ENCODE assay signal across 1 cellular context in the genomic region with DNA sequence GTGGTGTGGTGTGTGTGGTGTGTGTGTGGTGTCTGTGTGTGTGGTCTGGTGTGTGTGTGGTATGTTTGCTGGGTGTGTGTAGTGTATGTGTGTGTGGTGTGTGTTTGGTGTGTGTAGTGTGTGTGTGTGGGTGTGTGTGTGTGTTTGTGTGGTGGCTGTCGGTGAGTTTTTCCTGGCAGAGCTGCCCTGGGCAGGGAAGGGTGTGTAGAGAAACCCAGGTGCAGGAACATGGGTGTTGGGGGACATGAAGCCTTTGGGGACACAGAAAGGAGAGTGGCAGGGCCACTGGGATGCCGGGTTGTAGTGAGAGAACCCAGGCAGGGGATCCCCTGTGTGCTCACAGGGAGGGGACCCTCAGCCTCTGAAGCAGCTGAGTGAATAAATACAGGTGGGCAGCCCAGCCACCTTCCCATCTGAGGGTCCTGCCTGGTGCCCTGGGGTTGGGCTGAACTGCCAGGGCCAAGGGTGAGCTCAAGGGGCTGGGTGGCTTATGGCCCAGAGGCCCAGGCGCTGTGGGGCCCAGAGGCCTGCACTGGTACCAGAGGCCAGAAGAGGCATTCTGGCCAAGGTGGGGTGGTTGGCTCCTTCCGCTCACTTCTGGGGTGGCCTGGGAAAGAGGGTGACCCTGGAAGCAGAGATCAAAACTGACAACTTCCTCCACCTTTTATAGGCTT.
TF ChIP-seq lines count a peak whose summit lies in the region.

No MANE protein-coding gene starts in this region.

TF ChIP-seq in K562, 482 proteins besides CTCF, POLR2A, EP300 and RAD21:
- TF ChIP-seq MTA2 (IDR thresholded peaks at IDR 0.05; ENCODE audit: low read depth) (no peak), ZNF766 (CRISPR knock-in tag; conservative IDR thresholded peaks at IDR 0.05) (no peak), SAP30 (IDR thresholded peaks at IDR 0.05; ENCODE audit: borderline replicate concordance, insufficient read depth, low read depth, low read length, poor library complexity, severe bottlenecking) (no peak), TRIM24 (IDR thresholded peaks at IDR 0.05) (no peak), ATF7 (IDR thresholded peaks at IDR 0.05) (no peak), NFE2L1 (tag; IDR thresholded peaks at IDR 0.05; ENCODE audit: borderline replicate concordance, low read depth) (no peak), ZZZ3 (IDR thresholded peaks at IDR 0.05) (no peak)
- TF ChIP-seq, protein P1, sequence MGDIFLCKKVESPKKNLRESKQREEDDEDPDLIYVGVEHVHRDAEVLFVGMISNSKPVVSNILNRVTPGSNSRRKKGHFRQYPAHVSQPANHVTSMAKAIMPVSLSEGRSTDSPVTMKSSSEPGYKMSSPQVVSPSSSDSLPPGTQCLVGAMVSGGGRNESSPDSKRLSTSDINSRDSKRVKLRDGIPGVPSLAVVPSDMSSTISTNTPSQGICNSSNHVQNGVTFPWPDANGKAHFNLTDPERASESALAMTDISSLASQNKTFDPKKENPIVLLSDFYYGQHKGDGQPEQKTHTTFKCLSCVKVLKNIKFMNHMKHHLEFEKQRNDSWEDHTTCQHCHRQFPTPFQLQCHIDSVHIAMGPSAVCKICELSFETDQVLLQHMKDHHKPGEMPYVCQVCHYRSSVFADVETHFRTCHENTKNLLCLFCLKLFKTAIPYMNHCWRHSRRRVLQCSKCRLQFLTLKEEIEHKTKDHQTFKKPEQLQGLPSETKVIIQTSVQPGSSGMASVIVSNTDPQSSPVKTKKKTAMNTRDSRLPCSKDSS (IDR thresholded peaks at IDR 0.05; ENCODE audit: low read depth, partially characterized antibody): no peak
- TF ChIP-seq, protein P2, sequence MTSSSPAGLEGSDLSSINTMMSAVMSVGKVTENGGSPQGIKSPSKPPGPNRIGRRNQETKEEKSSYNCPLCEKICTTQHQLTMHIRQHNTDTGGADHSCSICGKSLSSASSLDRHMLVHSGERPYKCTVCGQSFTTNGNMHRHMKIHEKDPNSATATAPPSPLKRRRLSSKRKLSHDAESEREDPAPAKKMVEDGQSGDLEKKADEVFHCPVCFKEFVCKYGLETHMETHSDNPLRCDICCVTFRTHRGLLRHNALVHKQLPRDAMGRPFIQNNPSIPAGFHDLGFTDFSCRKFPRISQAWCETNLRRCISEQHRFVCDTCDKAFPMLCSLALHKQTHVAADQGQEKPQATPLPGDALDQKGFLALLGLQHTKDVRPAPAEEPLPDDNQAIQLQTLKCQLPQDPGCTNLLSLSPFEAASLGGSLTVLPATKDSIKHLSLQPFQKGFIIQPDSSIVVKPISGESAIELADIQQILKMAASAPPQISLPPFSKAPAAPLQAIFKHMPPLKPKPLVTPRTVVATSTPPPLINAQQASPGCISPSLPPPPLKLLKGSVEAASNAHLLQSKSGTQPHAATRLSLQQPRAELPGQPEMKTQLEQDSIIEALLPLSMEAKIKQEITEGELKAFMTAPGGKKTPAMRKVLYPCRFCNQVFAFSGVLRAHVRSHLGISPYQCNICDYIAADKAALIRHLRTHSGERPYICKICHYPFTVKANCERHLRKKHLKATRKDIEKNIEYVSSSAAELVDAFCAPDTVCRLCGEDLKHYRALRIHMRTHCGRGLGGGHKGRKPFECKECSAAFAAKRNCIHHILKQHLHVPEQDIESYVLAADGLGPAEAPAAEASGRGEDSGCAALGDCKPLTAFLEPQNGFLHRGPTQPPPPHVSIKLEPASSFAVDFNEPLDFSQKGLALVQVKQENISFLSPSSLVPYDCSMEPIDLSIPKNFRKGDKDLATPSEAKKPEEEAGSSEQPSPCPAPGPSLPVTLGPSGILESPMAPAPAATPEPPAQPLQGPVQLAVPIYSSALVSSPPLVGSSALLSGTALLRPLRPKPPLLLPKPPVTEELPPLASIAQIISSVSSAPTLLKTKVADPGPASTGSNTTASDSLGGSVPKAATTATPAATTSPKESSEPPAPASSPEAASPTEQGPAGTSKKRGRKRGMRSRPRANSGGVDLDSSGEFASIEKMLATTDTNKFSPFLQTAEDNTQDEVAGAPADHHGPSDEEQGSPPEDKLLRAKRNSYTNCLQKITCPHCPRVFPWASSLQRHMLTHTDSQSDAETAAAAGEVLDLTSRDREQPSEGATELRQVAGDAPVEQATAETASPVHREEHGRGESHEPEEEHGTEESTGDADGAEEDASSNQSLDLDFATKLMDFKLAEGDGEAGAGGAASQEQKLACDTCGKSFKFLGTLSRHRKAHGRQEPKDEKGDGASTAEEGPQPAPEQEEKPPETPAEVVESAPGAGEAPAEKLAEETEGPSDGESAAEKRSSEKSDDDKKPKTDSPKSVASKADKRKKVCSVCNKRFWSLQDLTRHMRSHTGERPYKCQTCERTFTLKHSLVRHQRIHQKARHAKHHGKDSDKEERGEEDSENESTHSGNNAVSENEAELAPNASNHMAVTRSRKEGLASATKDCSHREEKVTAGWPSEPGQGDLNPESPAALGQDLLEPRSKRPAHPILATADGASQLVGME (CRISPR knock-in tag; IDR thresholded peaks at IDR 0.05): no peak
- TF ChIP-seq, protein P3, sequence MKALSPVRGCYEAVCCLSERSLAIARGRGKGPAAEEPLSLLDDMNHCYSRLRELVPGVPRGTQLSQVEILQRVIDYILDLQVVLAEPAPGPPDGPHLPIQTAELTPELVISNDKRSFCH (CRISPR knock-in tag; IDR thresholded peaks at IDR 0.05): no peak
- TF ChIP-seq, protein P3 (tag; IDR thresholded peaks at IDR 0.05): no peak
- TF ChIP-seq, protein P4, sequence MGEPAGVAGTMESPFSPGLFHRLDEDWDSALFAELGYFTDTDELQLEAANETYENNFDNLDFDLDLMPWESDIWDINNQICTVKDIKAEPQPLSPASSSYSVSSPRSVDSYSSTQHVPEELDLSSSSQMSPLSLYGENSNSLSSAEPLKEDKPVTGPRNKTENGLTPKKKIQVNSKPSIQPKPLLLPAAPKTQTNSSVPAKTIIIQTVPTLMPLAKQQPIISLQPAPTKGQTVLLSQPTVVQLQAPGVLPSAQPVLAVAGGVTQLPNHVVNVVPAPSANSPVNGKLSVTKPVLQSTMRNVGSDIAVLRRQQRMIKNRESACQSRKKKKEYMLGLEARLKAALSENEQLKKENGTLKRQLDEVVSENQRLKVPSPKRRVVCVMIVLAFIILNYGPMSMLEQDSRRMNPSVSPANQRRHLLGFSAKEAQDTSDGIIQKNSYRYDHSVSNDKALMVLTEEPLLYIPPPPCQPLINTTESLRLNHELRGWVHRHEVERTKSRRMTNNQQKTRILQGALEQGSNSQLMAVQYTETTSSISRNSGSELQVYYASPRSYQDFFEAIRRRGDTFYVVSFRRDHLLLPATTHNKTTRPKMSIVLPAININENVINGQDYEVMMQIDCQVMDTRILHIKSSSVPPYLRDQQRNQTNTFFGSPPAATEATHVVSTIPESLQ (CRISPR knock-in tag; IDR thresholded peaks at IDR 0.05): no peak
- TF ChIP-seq, protein P5, sequence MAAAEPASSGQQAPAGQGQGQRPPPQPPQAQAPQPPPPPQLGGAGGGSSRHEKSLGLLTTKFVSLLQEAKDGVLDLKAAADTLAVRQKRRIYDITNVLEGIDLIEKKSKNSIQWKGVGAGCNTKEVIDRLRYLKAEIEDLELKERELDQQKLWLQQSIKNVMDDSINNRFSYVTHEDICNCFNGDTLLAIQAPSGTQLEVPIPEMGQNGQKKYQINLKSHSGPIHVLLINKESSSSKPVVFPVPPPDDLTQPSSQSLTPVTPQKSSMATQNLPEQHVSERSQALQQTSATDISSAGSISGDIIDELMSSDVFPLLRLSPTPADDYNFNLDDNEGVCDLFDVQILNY (CRISPR knock-in tag; IDR thresholded peaks at IDR 0.05): no peak
- TF ChIP-seq, protein P6, sequence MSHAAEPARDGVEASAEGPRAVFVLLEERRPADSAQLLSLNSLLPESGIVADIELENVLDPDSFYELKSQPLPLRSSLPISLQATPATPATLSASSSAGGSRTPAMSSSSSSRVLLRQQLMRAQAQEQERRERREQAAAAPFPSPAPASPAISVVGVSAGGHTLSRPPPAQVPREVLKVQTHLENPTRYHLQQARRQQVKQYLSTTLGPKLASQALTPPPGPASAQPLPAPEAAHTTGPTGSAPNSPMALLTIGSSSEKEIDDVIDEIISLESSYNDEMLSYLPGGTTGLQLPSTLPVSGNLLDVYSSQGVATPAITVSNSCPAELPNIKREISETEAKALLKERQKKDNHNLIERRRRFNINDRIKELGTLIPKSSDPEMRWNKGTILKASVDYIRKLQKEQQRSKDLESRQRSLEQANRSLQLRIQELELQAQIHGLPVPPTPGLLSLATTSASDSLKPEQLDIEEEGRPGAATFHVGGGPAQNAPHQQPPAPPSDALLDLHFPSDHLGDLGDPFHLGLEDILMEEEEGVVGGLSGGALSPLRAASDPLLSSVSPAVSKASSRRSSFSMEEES (CRISPR knock-in tag; IDR thresholded peaks at IDR 0.05): no peak
